In genomic region chr1:150484861-150485260, GRCh38 we compare ENCODE assay signal across 1 cellular context.
A peak's percentile ranks its signal among the peaks of the same experiment; 100 is the strongest.
TF ChIP-seq lines count a peak whose summit lies in the region.

No MANE protein-coding gene starts in this region.

TF ChIP-seq in K562, 482 proteins besides CTCF, POLR2A, EP300 and RAD21 (continued from another document and continues in another):
- TF ChIP-seq ZNF311 (CRISPR knock-in tag; IDR thresholded peaks at IDR 0.05) (no peak), PTRF (tag; IDR thresholded peaks at IDR 0.05) (no peak), ZKSCAN8 (CRISPR knock-in tag; IDR thresholded peaks at IDR 0.05) (no peak), PRPF4 (IDR thresholded peaks at IDR 0.05; ENCODE audit: insufficient read depth, low read depth, low read length, poor library complexity, severe bottlenecking) (no peak), ZNF668 (CRISPR knock-in tag; IDR thresholded peaks at IDR 0.05) (no peak), TSC22D4 (tag; IDR thresholded peaks at IDR 0.05) (no peak), PTTG1 (tag; IDR thresholded peaks at IDR 0.05; ENCODE audit: low read depth) (no peak), KLF6 (CRISPR knock-in tag; IDR thresholded peaks at IDR 0.05; ENCODE audit: borderline replicate concordance) (no peak), RBM17 (IDR thresholded peaks at IDR 0.05; ENCODE audit: borderline replicate concordance, low read depth, low read length) (no peak), ZNF384 (IDR thresholded peaks at IDR 0.05; ENCODE audit: low read depth, low read length) (no peak), EHMT2 (IDR thresholded peaks at IDR 0.05) (peak; percentile 25; the same call in 1 of the 2 replicates), TARDBP (IDR thresholded peaks at IDR 0.05) (no peak), WHSC1 (IDR thresholded peaks at IDR 0.05; ENCODE audit: low read length) (no peak), E2F4 (CRISPR knock-in tag; IDR thresholded peaks at IDR 0.05; ENCODE audit: low read depth) (no peak), TCF7L2 (IDR thresholded peaks at IDR 0.05; ENCODE audit: low read depth, low read length) (no peak), BRD4 (IDR thresholded peaks at IDR 0.05) (no peak), HNRNPUL1 (IDR thresholded peaks at IDR 0.05; ENCODE audit: low read length) (no peak), STAT5A (IDR thresholded peaks at IDR 0.05; ENCODE audit: borderline replicate concordance, low read length) (no peak), NFRKB (IDR thresholded peaks at IDR 0.05; ENCODE audit: low read depth) (no peak), SMC3 (conservative IDR thresholded peaks at IDR 0.05; ENCODE audit: insufficient read depth, low read depth, low read length) (peak; percentile 52), REST (CRISPR knock-in tag; IDR thresholded peaks at IDR 0.05; ENCODE audit: low read depth) (no peak), ZNF445 (CRISPR knock-in tag; IDR thresholded peaks at IDR 0.05; ENCODE audit: low read depth) (no peak), THAP12 (CRISPR knock-in tag; IDR thresholded peaks at IDR 0.05) (no peak), SLC30A9 (CRISPR knock-in tag; IDR thresholded peaks at IDR 0.05) (no peak), ARID1B (IDR thresholded peaks at IDR 0.05) (peak; percentile 50), XRCC3 (IDR thresholded peaks at IDR 0.05) (no peak), TEAD1 (CRISPR knock-in tag; IDR thresholded peaks at IDR 0.05) (0 out of 4 replicates have a peak, but pooled peaks of 1 of the 2 experiments have one; percentile 29), ZNF407 (IDR thresholded peaks at IDR 0.05; ENCODE audit: low read depth) (no peak), FOSL1 (tag; conservative IDR thresholded peaks at IDR 0.05) (peak; percentile 61), RCOR1 (IDR thresholded peaks at IDR 0.05; ENCODE audit: borderline replicate concordance in 1 of 2, low read depth in 2 of 2, low read length in 2 of 2) (0 out of 4 replicates have a peak, but pooled peaks of 1 of the 2 experiments have one; percentile 8), ESRRB (CRISPR knock-in tag; IDR thresholded peaks at IDR 0.05; ENCODE audit: borderline replicate concordance) (no peak), ZNF778 (CRISPR knock-in tag; IDR thresholded peaks at IDR 0.05) (no peak), MITF (IDR thresholded peaks at IDR 0.05) (no peak), SIN3B (IDR thresholded peaks at IDR 0.05; ENCODE audit: low read depth) (no peak), STAG1 (CRISPR knock-in tag; IDR thresholded peaks at IDR 0.05; ENCODE audit: borderline replicate concordance) (peak; percentile 31; the same call in 1 of the 2 replicates), CTBP1 (IDR thresholded peaks at IDR 0.05; ENCODE audit: borderline replicate concordance) (peak; percentile 23; the same call in 1 of the 2 replicates), TCF7 (IDR thresholded peaks at IDR 0.05; ENCODE audit: borderline replicate concordance) (no peak), ZBTB7A (IDR thresholded peaks at IDR 0.05; ENCODE audit: borderline replicate concordance, control insufficient read depth, low read depth, low read length) (no peak), EP400 (IDR thresholded peaks at IDR 0.05) (no peak), KLF16 (IDR thresholded peaks at IDR 0.05) (0 out of 2 replicates have a peak, but pooled peaks have one; percentile 4), VEZF1 (CRISPR knock-in tag; IDR thresholded peaks at IDR 0.05) (peak; percentile 40; the same call in 1 of the 2 replicates), SRSF7 (optimal IDR thresholded peaks at IDR 0.05; ENCODE audit: low read depth, low read length) (no peak), ZNF655 (CRISPR knock-in tag; IDR thresholded peaks at IDR 0.05) (no peak), ETS1 (conservative IDR thresholded peaks at IDR 0.05; ENCODE audit: control insufficient read depth, low read depth, low read length) (no peak), ZNF174 (CRISPR knock-in tag; IDR thresholded peaks at IDR 0.05) (no peak), POLR2AphosphoS5 (IDR thresholded peaks at IDR 0.05; ENCODE audit: control insufficient read depth, insufficient read depth, low read depth, low read length) (no peak), ZSCAN29 (IDR thresholded peaks at IDR 0.05) (no peak)
